ENCODE assay signal across 8 cellular contexts in the genomic region with DNA sequence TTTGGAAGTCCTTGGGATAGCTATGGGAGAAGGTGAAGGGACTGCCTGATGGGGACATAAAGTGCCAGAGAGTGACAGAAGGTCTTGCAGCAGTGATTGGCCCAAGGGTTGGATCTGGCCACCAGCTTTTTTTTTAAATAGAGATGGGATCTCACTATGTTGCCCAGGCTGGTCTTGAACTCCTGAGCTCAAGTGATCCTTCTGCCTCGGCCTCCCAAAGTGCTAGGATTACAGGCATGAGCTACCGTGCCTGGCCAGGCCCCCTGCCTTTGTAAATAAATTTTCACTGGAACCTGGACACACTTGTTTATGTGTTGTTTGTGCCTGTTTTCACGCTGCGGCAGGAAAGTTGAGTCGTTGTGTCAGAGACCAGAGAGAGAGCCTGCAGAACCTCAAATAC. TPM values are rescaled to one million over a fixed set of nuclear protein-coding genes. Genes with fewer than 3 reads are reported as not detected.
DNase-seq lines count a peak whose midpoint lies in the region; ATAC-seq, FAIRE-seq and TF ChIP-seq lines count a peak whose summit lies in the region.
"Not testable (repeated sequence)": the region's sequence is repeated elsewhere in the genome, so short reads cannot be mapped to it uniquely, and the experiment has no call there.
"Had no signal": no experiment of that assay in that cellular context is flagged by ENCODE, and none has a peak within 500 bp of the region (broad histone marks: within the 10 kb centered on the region; RNA-seq: fewer than 3 reads in every experiment).

No MANE protein-coding gene starts in this region.

- H3K4me1 Mint-ChIP-seq in CD4-positive, alpha-beta memory T cell = peaks cover 20 to 35% (median 28%) of the 10 kb centered on the region in 4 donors
- peaks cover 22% of the 10 kb centered on the region for H3K4me1 Mint-ChIP-seq in T-helper 1 cell treated with Interleukin-12 subunit alpha and Interleukin-12 subunit beta and Interleukin-4 antibody, amounts not matched to agents 30 μg/mL and 1 μg/mL, for 36 hours (ENCODE audit: low read depth)
- H3K4me1 Mint-ChIP-seq in activated T-cell treated with anti-CD3 and anti-CD28 coated beads, Interleukin-2, amount 50 U/mL, for 4 hours (ENCODE audit: low read depth) = peaks cover 26% of the 10 kb centered on the region
- peaks cover 28% of the 10 kb centered on the region for H3K4me1 Mint-ChIP-seq in brain
- peaks cover 24 to 25% of the 10 kb centered on the region in 2 donors for H3K4me1 Mint-ChIP-seq in natural killer cell treated with Interleukin-12 subunit alpha and Interleukin-12 subunit beta and Interleukin-15 and Interleukin-18, amount 100 ng/mL, for 72 hours (ENCODE audit: low read depth in 2 of 2)
- peaks cover 18% of the 10 kb centered on the region for H3K4me1 Mint-ChIP-seq in progenitor cell of endocrine pancreas (ENCODE audit: low read depth)

- peaks cover 39% of the 10 kb centered on the region for H3K36me3 ChIP-seq in CD4-positive, alpha-beta memory T cell (ENCODE audit: insufficient read depth, low read length)
- H3K36me3 ChIP-seq in kidney (ENCODE audit: control insufficient read depth in 1 of 2, insufficient read depth in 2 of 2, low read length in 2 of 2) = peaks cover 29 to 46% of the 10 kb centered on the region in 2 donors

- not testable (repeated sequence) for H3K27me3 Mint-ChIP-seq in CD4-positive, alpha-beta memory T cell; T-helper 1 cell treated with Interleukin-12 subunit alpha and Interleukin-12 subunit beta and Interleukin-4 antibody, amounts not matched to agents 30 μg/mL and 1 μg/mL, for 36 hours (ENCODE audit: low read depth); activated T-cell treated with anti-CD3 and anti-CD28 coated beads, Interleukin-2, amount 50 U/mL, for 4 hours (ENCODE audit: low read depth); natural killer cell treated with Interleukin-12 subunit alpha and Interleukin-12 subunit beta and Interleukin-15 and Interleukin-18, amount 100 ng/mL, for 72 hours
- H3K27me3 Mint-ChIP-seq in brain = peaks cover 13% of the 10 kb centered on the region
- peaks cover 10% of the 10 kb centered on the region for H3K27me3 Mint-ChIP-seq in progenitor cell of endocrine pancreas

- ATAC-seq in activated T-cell treated with anti-CD3 and anti-CD28 coated beads, Interleukin-2, amount 50 U/mL, for 4 hours; natural killer cell treated with Interleukin-12 subunit alpha and Interleukin-12 subunit beta and Interleukin-15 and Interleukin-18, amount 100 ng/mL, for 72 hours: not testable (repeated sequence)

- H3K9me3 Mint-ChIP-seq in CD4-positive, alpha-beta memory T cell; T-helper 1 cell treated with Interleukin-12 subunit alpha and Interleukin-12 subunit beta and Interleukin-4 antibody, amounts not matched to agents 30 μg/mL and 1 μg/mL, for 36 hours; activated T-cell treated with anti-CD3 and anti-CD28 coated beads, Interleukin-2, amount 50 U/mL, for 4 hours; brain; natural killer cell treated with Interleukin-12 subunit alpha and Interleukin-12 subunit beta and Interleukin-15 and Interleukin-18, amount 100 ng/mL, for 72 hours; progenitor cell of endocrine pancreas (ENCODE audit: low read depth): not testable (repeated sequence)

- not testable (repeated sequence) for H3K4me3 ChIP-seq in CD4-positive, alpha-beta memory T cell (ENCODE audit: low read length in 2 of 2); kidney (ENCODE audit: low read length in 2 of 2)

- peaks cover 31% of the 10 kb centered on the region for H3K4me1 ChIP-seq in CD4-positive, alpha-beta memory T cell (ENCODE audit: insufficient read depth, low read length)
- H3K4me1 ChIP-seq in kidney (ENCODE audit: control insufficient read depth in 1 of 2, insufficient read depth in 1 of 2, low read depth in 1 of 2, low read length in 2 of 2) = peaks cover 10 to 23% of the 10 kb centered on the region in 2 donors

- not testable (repeated sequence) for H3K9ac ChIP-seq in kidney (ENCODE audit: low read length in 2 of 2)

- H3K36me3 Mint-ChIP-seq in CD4-positive, alpha-beta memory T cell = peaks cover 37 to 74% of the 10 kb centered on the region in 2 donors
- peaks cover 60% of the 10 kb centered on the region for H3K36me3 Mint-ChIP-seq in T-helper 1 cell treated with Interleukin-12 subunit alpha and Interleukin-12 subunit beta and Interleukin-4 antibody, amounts not matched to agents 30 μg/mL and 1 μg/mL, for 36 hours (ENCODE audit: low read depth)
- peaks cover 57% of the 10 kb centered on the region for H3K36me3 Mint-ChIP-seq in activated T-cell treated with anti-CD3 and anti-CD28 coated beads, Interleukin-2, amount 50 U/mL, for 4 hours (ENCODE audit: insufficient read depth)
- H3K36me3 Mint-ChIP-seq in brain (peaks cover 63% of the 10 kb centered on the region), progenitor cell of endocrine pancreas (ENCODE audit: insufficient read depth) (peaks cover 44% of the 10 kb centered on the region)
- H3K36me3 Mint-ChIP-seq in natural killer cell treated with Interleukin-12 subunit alpha and Interleukin-12 subunit beta and Interleukin-15 and Interleukin-18, amount 100 ng/mL, for 72 hours = peaks cover 16% of the 10 kb centered on the region

- not testable (repeated sequence) for H3K27ac ChIP-seq in CD4-positive, alpha-beta memory T cell (ENCODE audit: low read depth, low read length); kidney (ENCODE audit: low read depth in 2 of 2, low read length in 2 of 2)

- intact Hi-C loops in CD4-positive, alpha-beta memory T cell (cut with micrococcal nuclease); kidney (cut with DNase I): not testable (repeated sequence)

- H3K4me3 Mint-ChIP-seq in CD4-positive, alpha-beta memory T cell = peak overlapping the region in 5 of 8 donors; percentile 6 to 95 (median 52)
- peak overlapping the region; percentile 38 for H3K4me3 Mint-ChIP-seq in T-helper 1 cell treated with Interleukin-12 subunit alpha and Interleukin-12 subunit beta and Interleukin-4 antibody, amounts not matched to agents 30 μg/mL and 1 μg/mL, for 36 hours
- peak overlapping the region; percentile 29 for H3K4me3 Mint-ChIP-seq in activated T-cell treated with anti-CD3 and anti-CD28 coated beads, Interleukin-2, amount 50 U/mL, for 4 hours
- peak overlapping the region in 4 of 5 experiments; percentile 49 to 91 (median 64) for H3K4me3 Mint-ChIP-seq in brain
- H3K4me3 Mint-ChIP-seq in natural killer cell treated with Interleukin-12 subunit alpha and Interleukin-12 subunit beta and Interleukin-15 and Interleukin-18, amount 100 ng/mL, for 72 hours = peak overlapping the region; percentile 8
- peak overlapping the region; percentile 24 for H3K4me3 Mint-ChIP-seq in progenitor cell of endocrine pancreas (ENCODE audit: low read depth)

- H3K9me3 ChIP-seq in CD4-positive, alpha-beta memory T cell (ENCODE audit: control insufficient read depth in 1 of 2, low read length in 2 of 2); kidney (ENCODE audit: control insufficient read depth in 1 of 2, low read length in 2 of 2): not testable (repeated sequence)

- POLR2A ChIA-PET in CD4-positive, alpha-beta memory T cell (lab: Charles Lee; ENCODE audit: partially characterized antibody) = interaction anchor here (1.0 to 11.0 kb wide), 3 partner anchors 11 to 79 kb away, joined by 3 to 270 read pairs (median 8); partner anchors contain the start of genes C12orf57, CDCA3, RNU7-1 and USP5

- FAIRE-seq in kidney (lab: Jason Lieb, UNC) = not testable (repeated sequence)

- DNase-seq in CD4-positive, alpha-beta memory T cell; activated T-cell treated with anti-CD3 and anti-CD28 coated beads, Interleukin-2, amount 50 U/mL, for 4 hours; natural killer cell treated with Interleukin-12 subunit alpha and Interleukin-12 subunit beta and Interleukin-15 and Interleukin-18, amount 100 ng/mL, for 72 hours (ENCODE audit: low spot score); progenitor cell of endocrine pancreas (ENCODE audit: low spot score, unreplicated experiment): not testable (repeated sequence)
- DNase-seq in kidney = peak; percentile 25

- not testable (repeated sequence) for TF ChIP-seq CTCF in brain (conservative IDR thresholded peaks at IDR 0.05); kidney (IDR thresholded peaks at IDR 0.05; ENCODE audit: borderline replicate concordance, extremely low read depth, insufficient read depth); progenitor cell of endocrine pancreas (IDR thresholded peaks at IDR 0.05; ENCODE audit: unreplicated experiment)

- H3K27me3 ChIP-seq in CD4-positive, alpha-beta memory T cell (ENCODE audit: insufficient read depth, low read length) = not testable (repeated sequence)

- CTCF ChIA-PET in CD4-positive, alpha-beta memory T cell (lab: Charles Lee; ENCODE audit: partially characterized antibody) = interaction anchor here (1.1 to 1.5 kb wide), 4 partner anchors 10 to 242 kb away, joined by 3 to 7 read pairs (median 5); partner anchors contain the start of gene CDCA3

- peak overlapping the region in 6 of 7 donors; percentile 17 to 83 (median 58) for H3K27ac Mint-ChIP-seq in CD4-positive, alpha-beta memory T cell
- peak overlapping the region; percentile 31 for H3K27ac Mint-ChIP-seq in T-helper 1 cell treated with Interleukin-12 subunit alpha and Interleukin-12 subunit beta and Interleukin-4 antibody, amounts not matched to agents 30 μg/mL and 1 μg/mL, for 36 hours
- H3K27ac Mint-ChIP-seq in brain = peak overlapping the region in 3 of 5 experiments; percentile 46 to 77 (median 53)
- not testable (repeated sequence) for H3K27ac Mint-ChIP-seq in natural killer cell treated with Interleukin-12 subunit alpha and Interleukin-12 subunit beta and Interleukin-15 and Interleukin-18, amount 100 ng/mL, for 72 hours; progenitor cell of endocrine pancreas

RNA-seq across cellular contexts. Expression of gene TPI1, which starts 2.0 kb away (rescaled TPM):
- 100 to 1,000 TPM; 155 to 164 TPM for total RNA-seq in CD4-positive, alpha-beta memory T cell
- polyA plus RNA-seq in CD4-positive, alpha-beta memory T cell = 100 to 1,000 TPM; 572 to 777 TPM
- total RNA-seq in activated T-cell treated with anti-CD3 and anti-CD28 coated beads, Interleukin-2, amount 50 U/mL, for 4 hours = 1,000 to 10,000 TPM; 1,135 to 1,217 (median 1,169) TPM
- polyA plus RNA-seq in brain (ENCODE audit: insufficient read depth, low read depth, low replicate concordance) (1,087 TPM), kidney (ENCODE audit: insufficient read depth, low read depth, low replicate concordance) (1,220 TPM)
- total RNA-seq in kidney (437 TPM), progenitor cell of endocrine pancreas (498 and 505 TPM in 2 replicates)
- 1,000 to 10,000 TPM; 1,157 to 1,903 TPM for total RNA-seq in natural killer cell treated with Interleukin-12 subunit alpha and Interleukin-12 subunit beta and Interleukin-15 and Interleukin-18, amount 100 ng/mL, for 72 hours

RNA-seq across cellular contexts. Expression of gene SPSB2, which starts 7.8 kb away (rescaled TPM):
- 10 to 100 TPM; 19.8 to 21.9 TPM for total RNA-seq in CD4-positive, alpha-beta memory T cell
- polyA plus RNA-seq in CD4-positive, alpha-beta memory T cell = 10 to 100 TPM; 16.6 to 25.5 TPM
- 1 to 10 TPM; 5.6 to 8.5 (median 6.7) TPM for total RNA-seq in activated T-cell treated with anti-CD3 and anti-CD28 coated beads, Interleukin-2, amount 50 U/mL, for 4 hours
- polyA plus RNA-seq in brain (ENCODE audit: insufficient read depth, low read depth, low replicate concordance) (6.2 TPM), kidney (ENCODE audit: insufficient read depth, low read depth, low replicate concordance) (21.3 TPM)
- total RNA-seq in kidney (19.0 TPM), progenitor cell of endocrine pancreas (11.7 and 15.7 TPM in 2 replicates)
- 1 to 10 TPM; 6.0 to 6.9 TPM for total RNA-seq in natural killer cell treated with Interleukin-12 subunit alpha and Interleukin-12 subunit beta and Interleukin-15 and Interleukin-18, amount 100 ng/mL, for 72 hours

RNA-seq across cellular contexts. Expression of gene USP5, which starts 13.4 kb away (rescaled TPM):
- total RNA-seq in CD4-positive, alpha-beta memory T cell = 10 to 100 TPM; 65.2 to 69.3 TPM
- 10 to 100 TPM; 53.9 to 73.0 TPM for polyA plus RNA-seq in CD4-positive, alpha-beta memory T cell
- 100 to 1,000 TPM; 169 to 192 (median 176) TPM for total RNA-seq in activated T-cell treated with anti-CD3 and anti-CD28 coated beads, Interleukin-2, amount 50 U/mL, for 4 hours
- polyA plus RNA-seq in brain (ENCODE audit: insufficient read depth, low read depth, low replicate concordance) (106 TPM), kidney (ENCODE audit: insufficient read depth, low read depth, low replicate concordance) (52.3 TPM)
- total RNA-seq in kidney (75.5 TPM), progenitor cell of endocrine pancreas (183 and 185 TPM in 2 replicates)
- 100 to 1,000 TPM in 1 of 2 donors, 10 to 100 TPM in 1; 91.7 to 105 TPM for total RNA-seq in natural killer cell treated with Interleukin-12 subunit alpha and Interleukin-12 subunit beta and Interleukin-15 and Interleukin-18, amount 100 ng/mL, for 72 hours

RNA-seq across cellular contexts. Expression of gene CDCA3, which starts 14.2 kb away (rescaled TPM):
- 1 to 10 TPM; 1.3 to 2.0 TPM for total RNA-seq in CD4-positive, alpha-beta memory T cell
- polyA plus RNA-seq in CD4-positive, alpha-beta memory T cell = under 1 TPM; 0.09 to 0.39 TPM
- total RNA-seq in activated T-cell treated with anti-CD3 and anti-CD28 coated beads, Interleukin-2, amount 50 U/mL, for 4 hours = 1 to 10 TPM; 1.7 to 4.0 (median 3.1) TPM
- 38.2 TPM for polyA plus RNA-seq in brain (ENCODE audit: insufficient read depth, low read depth, low replicate concordance)
- total RNA-seq in kidney = 1.3 TPM
- polyA plus RNA-seq in kidney (ENCODE audit: insufficient read depth, low read depth, low replicate concordance) = 2.1 TPM
- 100 to 1,000 TPM in 1 of 2 donors, 10 to 100 TPM in 1; 40.7 to 105 TPM for total RNA-seq in natural killer cell treated with Interleukin-12 subunit alpha and Interleukin-12 subunit beta and Interleukin-15 and Interleukin-18, amount 100 ng/mL, for 72 hours
- total RNA-seq in progenitor cell of endocrine pancreas = 36.1 and 40.6 TPM in 2 replicates

RNA-seq across cellular contexts. Expression of gene GNB3, which starts 24.6 kb away (rescaled TPM):
- 1 to 10 TPM; 5.1 to 5.2 TPM for total RNA-seq in CD4-positive, alpha-beta memory T cell
- polyA plus RNA-seq in CD4-positive, alpha-beta memory T cell = not detected
- under 1 TPM; 0.13 to 0.90 (median 0.38) TPM for total RNA-seq in activated T-cell treated with anti-CD3 and anti-CD28 coated beads, Interleukin-2, amount 50 U/mL, for 4 hours
- 4.8 TPM for polyA plus RNA-seq in brain (ENCODE audit: insufficient read depth, low read depth, low replicate concordance)
- total RNA-seq in kidney = 2.6 TPM
- 1.4 TPM for polyA plus RNA-seq in kidney (ENCODE audit: insufficient read depth, low read depth, low replicate concordance)
- total RNA-seq in natural killer cell treated with Interleukin-12 subunit alpha and Interleukin-12 subunit beta and Interleukin-15 and Interleukin-18, amount 100 ng/mL, for 72 hours = not detected
- 5.6 and 7.0 TPM in 2 replicates for total RNA-seq in progenitor cell of endocrine pancreas
- total RNA-seq: MCF 10A had no signal

Comparison
In these comparisons a context has a peak if more than half of its experiments do, and no peak if none do; other contexts are left out.
1. H3K4me3 Mint-ChIP-seq: peak in every context shown above with its lines; median percentile 64 in brain; 52 in CD4-positive, alpha-beta memory T cell; 38 in T-helper 1 cell treated with Interleukin-12 subunit alpha and Interleukin-12 subunit beta and Interleukin-4 antibody, amounts not matched to agents 30 μg/mL and 1 μg/mL, for 36 hours; 29 in activated T-cell treated with anti-CD3 and anti-CD28 coated beads, Interleukin-2, amount 50 U/mL, for 4 hours; 24 in progenitor cell of endocrine pancreas; 8 in natural killer cell treated with Interleukin-12 subunit alpha and Interleukin-12 subunit beta and Interleukin-15 and Interleukin-18, amount 100 ng/mL, for 72 hours.